In the genomic region with DNA sequence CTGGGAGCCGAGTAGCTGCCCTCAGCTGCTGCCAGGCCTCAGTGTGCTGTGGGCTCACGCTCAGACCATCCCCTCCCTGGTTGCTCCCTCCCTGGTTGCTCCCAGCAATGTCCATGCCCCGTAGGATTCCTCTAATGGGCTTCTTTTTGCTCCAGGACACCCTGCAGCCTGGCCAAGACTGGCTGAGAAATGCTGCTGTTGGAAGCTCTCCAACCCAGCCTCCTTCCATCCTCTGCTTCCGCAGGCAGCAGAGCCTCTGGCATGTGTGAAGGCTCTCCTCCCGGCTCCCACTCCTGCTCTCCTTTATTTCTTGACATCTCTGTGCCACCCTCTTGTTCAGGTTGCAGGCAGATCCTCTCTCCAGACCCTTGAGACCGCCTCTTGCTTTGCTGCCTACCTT, we compare ENCODE assay signal across 23 cellular contexts. TPM values are rescaled to one million over a fixed set of nuclear protein-coding genes. Genes with fewer than 3 reads are reported as not detected.
DNase-seq lines count a peak whose midpoint lies in the region; ATAC-seq and TF ChIP-seq lines count a peak whose summit lies in the region.
"Had no signal": no experiment of that assay in that cellular context is flagged by ENCODE, and none has a peak within 500 bp of the region (broad histone marks: within the 10 kb centered on the region; RNA-seq: fewer than 3 reads in every experiment).

No MANE protein-coding gene starts in this region.

- no peaks in the 10 kb centered on the region for H3K9me3 ChIP-seq in right cardiac atrium (ENCODE audit: control insufficient read depth, low read length)
- no peaks in the 10 kb centered on the region for H3K9me3 ChIP-seq in fibroblast of lung (ENCODE audit: control insufficient read depth, insufficient read depth, low read depth, low read length)
- no peaks in the 10 kb centered on the region for H3K9me3 ChIP-seq in neuronal stem cell (replicated peaks in 1 of 2; ENCODE audit: control insufficient read depth in 2 of 2, insufficient read depth in 1 of 2, low read depth in 1 of 2, low read length in 2 of 2)
- H3K9me3 ChIP-seq in tibial artery: no peaks in the 10 kb centered on the region
- H3K9me3 ChIP-seq: A549, BLaER1 had no signal

- no peak overlapping the region for H2BK120ac ChIP-seq in neuronal stem cell (ENCODE audit: low read depth, low read length)

- H4K20me1 ChIP-seq in fibroblast of lung (ENCODE audit: control insufficient read depth, extremely low read depth, insufficient read depth, low read length): no peaks in the 10 kb centered on the region
- H4K20me1 ChIP-seq: BLaER1 had no signal

- H3K27me3 ChIP-seq in right cardiac atrium (ENCODE audit: control insufficient read depth, insufficient read depth) (no peaks in the 10 kb centered on the region), fibroblast of lung (ENCODE audit: control insufficient read depth, insufficient read depth, low read length) (no peaks in the 10 kb centered on the region), neuronal stem cell (ENCODE audit: control insufficient read depth in 3 of 3, insufficient read depth in 3 of 3, low read depth in 1 of 3, low read length in 3 of 3) (no peaks in the 10 kb centered on the region), tibial artery (no peaks in the 10 kb centered on the region)
- H3K27me3 ChIP-seq: BLaER1 had no signal

- TF ChIP-seq CTCF in fibroblast of lung (conservative IDR thresholded peaks at IDR 0.05 in 1 of 2, IDR thresholded peaks at IDR 0.05 in 1 of 2; ENCODE audit: low read depth in 1 of 2, low read length in 2 of 2): no peak
- TF ChIP-seq CTCF in tibial artery (IDR thresholded peaks at IDR 0.05): no peak

- no peak overlapping the region for H3K23ac ChIP-seq in neuronal stem cell (ENCODE audit: low read depth, low read length, poor library complexity)

- DNase-seq in right cardiac atrium (no peak), Right ventricle myocardium superior (no peak), astrocyte of the hippocampus (ENCODE audit: low read depth, low spot score) (peak; percentile 57), fibroblast of lung (ENCODE audit: low read depth in 2 of 2) (peak; percentile 7 to 25), neuronal stem cell (ENCODE audit: low spot score) (no peak), DMS153 (lab: John Stamatoyannopoulos, UW) (no peak), tibial artery (no peak)
- DNase-seq: AML-193; CD8-positive, alpha-beta memory T cell; COR-L47; DMS 273 treated with DMSO at 0.1 percent for 48 hours; H7; HFFc6; KBM-7 had no signal

- peak overlapping the region; percentile 54 for H3K18ac ChIP-seq in neuronal stem cell (ENCODE audit: low read length)

- no peak overlapping the region for H4K91ac ChIP-seq in neuronal stem cell (ENCODE audit: low read depth, low read length, poor library complexity)

- H3K79me1 ChIP-seq in neuronal stem cell (ENCODE audit: low read depth, low read length): no peaks in the 10 kb centered on the region

- H3K9ac ChIP-seq in fibroblast of lung (ENCODE audit: insufficient read depth, low read length) (no peak overlapping the region), neuronal stem cell (ENCODE audit: low read depth, low read length, poor library complexity) (no peak overlapping the region)
- H3K9ac ChIP-seq: BLaER1 had no signal

- H4K8ac ChIP-seq in neuronal stem cell (ENCODE audit: low read depth, low read length): no peak overlapping the region

- H3K36me3 ChIP-seq in fibroblast of lung (ENCODE audit: control insufficient read depth, insufficient read depth, low read length) (no peaks in the 10 kb centered on the region), neuronal stem cell (replicated peaks in 1 of 2; ENCODE audit: control insufficient read depth in 2 of 2, insufficient read depth in 2 of 2, low read length in 2 of 2) (no peaks in the 10 kb centered on the region), tibial artery (no peaks in the 10 kb centered on the region)
- H3K36me3 ChIP-seq: BLaER1 had no signal

- H3K4me1 ChIP-seq in right cardiac atrium (ENCODE audit: control insufficient read depth, insufficient read depth, low read length): no peaks in the 10 kb centered on the region
- H3K4me1 ChIP-seq in fibroblast of lung (ENCODE audit: control insufficient read depth, extremely low read depth, insufficient read depth, low read length): no peaks in the 10 kb centered on the region
- H3K4me1 ChIP-seq in neuronal stem cell (ENCODE audit: control insufficient read depth in 2 of 2, insufficient read depth in 1 of 2, low read depth in 1 of 2, low read length in 2 of 2): peaks cover 3% of the 10 kb centered on the region in 2 donors
- H3K4me1 ChIP-seq in tibial artery: no peaks in the 10 kb centered on the region
- H3K4me1 ChIP-seq: A549, BLaER1 had no signal

- H3K79me2 ChIP-seq in fibroblast of lung (ENCODE audit: control insufficient read depth, insufficient read depth, low read length): no peaks in the 10 kb centered on the region

- H3K14ac ChIP-seq in neuronal stem cell (ENCODE audit: low read length): no peak overlapping the region

- H3K4me2 ChIP-seq in fibroblast of lung (ENCODE audit: extremely low read depth, insufficient read depth, low read length) (no peak overlapping the region), neuronal stem cell (ENCODE audit: insufficient read depth, low read length, poor library complexity, severe bottlenecking) (no peak overlapping the region)
- H3K4me2 ChIP-seq: A549, BLaER1, GM23338 had no signal

- H3K4me3 ChIP-seq in right cardiac atrium (ENCODE audit: low read length): no peak overlapping the region
- H3K4me3 ChIP-seq in fibroblast of lung (replicated peaks in 1 of 4; ENCODE audit: control extremely low read depth in 1 of 4, insufficient read depth in 1 of 4, low read depth in 3 of 4, low read length in 4 of 4): no peak overlapping the region
- no peak overlapping the region for H3K4me3 ChIP-seq in neuronal stem cell (ENCODE audit: low read length in 2 of 2)
- H3K4me3 ChIP-seq in tibial artery: no peak overlapping the region
- H3K4me3 ChIP-seq: A549, BLaER1, GM23338 had no signal

- intact Hi-C loops in right cardiac atrium (cut with DNase I) (no loop called here), Right ventricle myocardium superior (cut with DNase I) (no loop called here), tibial artery (cut with DNase I; ENCODE audit: low total_unique reads) (no loop called here)

- H3K4ac ChIP-seq in neuronal stem cell (ENCODE audit: low read length): no peak overlapping the region

- H2AK5ac ChIP-seq in neuronal stem cell (ENCODE audit: low read depth, low read length): peak overlapping the region; percentile 22

- ATAC-seq in right cardiac atrium (peak; percentile 26 to 44), Right ventricle myocardium superior (ENCODE audit: poor library complexity) (no peak), HG03469 (IDR thresholded peaks at IDR 0.05; ENCODE audit: unreplicated experiment) (no peak)
- ATAC-seq: A549, GM23338, HCT116 had no signal

- peak overlapping the region; percentile 27 for H2BK12ac ChIP-seq in neuronal stem cell (ENCODE audit: low read length)

- peak overlapping the region; percentile 32 for H2BK15ac ChIP-seq in neuronal stem cell (ENCODE audit: low read length)

- WGBS in right cardiac atrium: 60% methylated on average over 6 of the region's 6 CpGs
- no CpG with 5 or more reads among the region's 6 CpGs for WGBS in neuronal stem cell (ENCODE audit: extremely low coverage in 2 of 2, insufficient read length in 2 of 2, insufficient replicate concordance in 1 of 2), 2 donors

- no peak overlapping the region for H2BK5ac ChIP-seq in neuronal stem cell (ENCODE audit: low read length)

- no peak overlapping the region for H3K27ac ChIP-seq in right cardiac atrium (ENCODE audit: low read length)
- H3K27ac ChIP-seq in fibroblast of lung (ENCODE audit: insufficient read depth, low read length): no peak overlapping the region
- H3K27ac ChIP-seq in neuronal stem cell (replicated peaks; ENCODE audit: low read length): no peak overlapping the region
- H3K27ac ChIP-seq in tibial artery: no peak overlapping the region
- H3K27ac ChIP-seq: 22Rv1, A549, BLaER1, HL-60 had no signal

- H2AFZ ChIP-seq in fibroblast of lung (ENCODE audit: low read length) (no peak overlapping the region), neuronal stem cell (ENCODE audit: low read length) (no peak overlapping the region)
- H2AFZ ChIP-seq: GM23338 had no signal

RNA-seq across cellular contexts. Expression of a gene that starts 48.7 kb away (rescaled TPM):
- total RNA-seq in right cardiac atrium (1 to 10 TPM in 1 of 4 donors, under 1 TPM in 3; 0.22 to 1.1 (median 0.60) TPM), Right ventricle myocardium superior (0.81 TPM), fibroblast of lung (0.99 and 2.1 TPM in 2 replicates)
- polyA plus RNA-seq in right cardiac atrium (0.93 TPM), fibroblast of lung (1.2 and 1.5 TPM in 2 replicates)
- polyA plus RNA-seq in fibroblast of lung (2012): 2.8 and 3.4 TPM in 2 replicates
- 0.94 and 1.3 TPM in 2 replicates for polyA minus RNA-seq in fibroblast of lung (ENCODE audit: low replicate concordance)
- 150 TPM for polyA plus RNA-seq in neuronal stem cell (2013, experiment 1 of 2)
- polyA plus RNA-seq in neuronal stem cell (2013, experiment 2 of 2): 165 TPM
- total RNA-seq: CD8-positive, alpha-beta memory T cell; HFFc6; HT1080 had no signal
- polyA plus RNA-seq: A549; CD8-positive, alpha-beta memory T cell; IgD-negative memory B cell had no signal

Comparison
In these comparisons a context has a peak if more than half of its experiments do, and no peak if none do; other contexts are left out.
1. ATAC-seq: peak in right cardiac atrium (2 of 2); none in Right ventricle myocardium superior (single experiment) and HG03469 (single experiment).
2. DNase-seq: peak in astrocyte of the hippocampus (single experiment) and fibroblast of lung (2 of 2); none in right cardiac atrium (0 of 3), Right ventricle myocardium superior (single experiment), neuronal stem cell (single experiment), DMS153 (single experiment) and tibial artery (0 of 2).